In genomic region chr3:196012941-196013471, GRCh38 we compare ENCODE assay signal across 24 cellular contexts.
A peak's percentile ranks its signal among the peaks of the same experiment; 100 is the strongest.
DNase-seq lines count a peak whose midpoint lies in the region; TF ChIP-seq lines count a peak whose summit lies in the region.
"Had no signal": no experiment of that assay in that cellular context is flagged by ENCODE, and none has a peak within 500 bp of the region (broad histone marks: within the 10 kb centered on the region; RNA-seq: fewer than 3 reads in every experiment).

No MANE protein-coding gene starts in this region.

- CTCF ChIA-PET in CD8-positive, alpha-beta memory T cell (lab: Charles Lee), result no interaction called here

- H4K91ac ChIP-seq in H9 (ENCODE audit: insufficient read length, low read depth, low read length), result no peak overlapping the region

- no peaks in the 10 kb centered on the region for H3K4me1 ChIP-seq in H9 (ENCODE audit: insufficient read depth, low read length)
- H3K4me1 ChIP-seq in CD8-positive, alpha-beta memory T cell (ENCODE audit: insufficient read depth, low read length), result no peaks in the 10 kb centered on the region

- no peak overlapping the region for H3K4me3 Mint-ChIP-seq in H9
- H3K4me3 Mint-ChIP-seq in glutamatergic neuron (ENCODE audit: unreplicated experiment), result no peak overlapping the region
- H3K4me3 Mint-ChIP-seq in nephron, result peak overlapping the region in 1 of 3 experiments; percentile 68
- H3K4me3 Mint-ChIP-seq in CD8-positive, alpha-beta memory T cell, result no peak overlapping the region
- H3K4me3 Mint-ChIP-seq in HFFc6, result no peak overlapping the region
- H3K4me3 Mint-ChIP-seq: B cell, CD14-positive monocyte had no signal

- TF ChIP-seq CTCF in H9 (conservative IDR thresholded peaks at IDR 0.05) (no peak), glutamatergic neuron (IDR thresholded peaks at IDR 0.05; ENCODE audit: partially characterized antibody, unreplicated experiment) (no peak), nephron (IDR thresholded peaks at IDR 0.05; ENCODE audit: unreplicated experiment in 3 of 3) (no peak), HFFc6 (IDR thresholded peaks at IDR 0.05) (no peak)

- H3K27me3 ChIP-seq in H9 (ENCODE audit: insufficient read depth, low read length), result no peaks in the 10 kb centered on the region
- H3K27me3 ChIP-seq in CD8-positive, alpha-beta memory T cell (ENCODE audit: insufficient read depth, low read length, poor library complexity, severe bottlenecking), result peaks cover under 1% of the 10 kb centered on the region

- H3K27me3 Mint-ChIP-seq in H9 (ENCODE audit: low read depth) (peaks cover 5% of the 10 kb centered on the region), glutamatergic neuron (ENCODE audit: unreplicated experiment) (peaks cover 5% of the 10 kb centered on the region), nephron (ENCODE audit: low read depth) (peaks cover 19% of the 10 kb centered on the region), HFFc6 (ENCODE audit: insufficient read depth) (peaks cover 19% of the 10 kb centered on the region)
- H3K27me3 Mint-ChIP-seq in CD8-positive, alpha-beta memory T cell, result peaks cover 11 to 20% of the 10 kb centered on the region in 2 donors

- no peak overlapping the region for H3K18ac ChIP-seq in H9 (ENCODE audit: insufficient read length, low read depth, low read length)

- no peak overlapping the region for H4K5ac ChIP-seq in H9 (ENCODE audit: insufficient read length, low read depth, low read length)

- H4K20me1 ChIP-seq in H9 (ENCODE audit: control insufficient read depth, insufficient read depth, insufficient read length), result no peaks in the 10 kb centered on the region

- H3K36me3 Mint-ChIP-seq in H9 (ENCODE audit: insufficient read depth in 1 of 3, low read depth in 3 of 3) (no peaks in the 10 kb centered on the region), glutamatergic neuron (ENCODE audit: unreplicated experiment) (no peaks in the 10 kb centered on the region), nephron (ENCODE audit: low read depth) (no peaks in the 10 kb centered on the region), HFFc6 (ENCODE audit: low read depth) (no peaks in the 10 kb centered on the region)
- peaks cover 0 to 17% (median 0%) of the 10 kb centered on the region in 3 donors for H3K36me3 Mint-ChIP-seq in CD8-positive, alpha-beta memory T cell
- H3K36me3 Mint-ChIP-seq: CD14-positive monocyte had no signal

- no peak overlapping the region for H3K56ac ChIP-seq in H9 (ENCODE audit: insufficient read length, low read depth, low read length)

- no CpG with 5 or more reads among the region's 15 CpGs for WGBS in H9 (ENCODE audit: extremely low coverage, insufficient read length, low lambda C conversion rate)

- H3K79me2 ChIP-seq in H9 (ENCODE audit: insufficient read depth, low read length), result no peaks in the 10 kb centered on the region

- H3K79me1 ChIP-seq in H9 (ENCODE audit: insufficient read depth, low read depth, low read length, poor library complexity, severe bottlenecking), result no peaks in the 10 kb centered on the region

- no peak overlapping the region for H3K4me2 ChIP-seq in H9 (ENCODE audit: insufficient read depth, insufficient read length, low read length)
- H3K4me2 ChIP-seq: SK-N-SH had no signal

- no peak overlapping the region for H3K23ac ChIP-seq in H9 (ENCODE audit: insufficient read length, low read depth, low read length)

- H2BK5ac ChIP-seq in H9 (ENCODE audit: insufficient read length, low read length), result no peak overlapping the region

- H2AFZ ChIP-seq in H9 (ENCODE audit: low read length), result no peak overlapping the region

- no peak overlapping the region for H3K4ac ChIP-seq in H9 (ENCODE audit: low read depth, low read length)

- H3K4me3 ChIP-seq in CD8-positive, alpha-beta memory T cell (ENCODE audit: low read length), result no peak overlapping the region

- H3K9me3 ChIP-seq in H9 (ENCODE audit: control insufficient read depth, low read depth, low read length), result no peaks in the 10 kb centered on the region
- H3K9me3 ChIP-seq in CD8-positive, alpha-beta memory T cell (ENCODE audit: low read length), result no peaks in the 10 kb centered on the region

- no peaks in the 10 kb centered on the region for H3K4me1 Mint-ChIP-seq in H9
- H3K4me1 Mint-ChIP-seq in glutamatergic neuron (ENCODE audit: low read depth, unreplicated experiment), result no peaks in the 10 kb centered on the region
- peaks cover 19% of the 10 kb centered on the region for H3K4me1 Mint-ChIP-seq in nephron
- peaks cover 0 to 4% (median 0%) of the 10 kb centered on the region in 3 donors for H3K4me1 Mint-ChIP-seq in CD8-positive, alpha-beta memory T cell
- H3K4me1 Mint-ChIP-seq in HFFc6 (ENCODE audit: low read depth), result peaks cover 21% of the 10 kb centered on the region
- H3K4me1 Mint-ChIP-seq: B cell, CD14-positive monocyte had no signal

- no peaks in the 10 kb centered on the region for H3K36me3 ChIP-seq in CD8-positive, alpha-beta memory T cell (ENCODE audit: insufficient read depth, low read length)

- no peaks in the 10 kb centered on the region for H3K23me2 ChIP-seq in H9 (ENCODE audit: insufficient read length, low read depth, low read length, poor library complexity, severe bottlenecking)

- H3K9ac ChIP-seq in H9 (ENCODE audit: extremely low read depth, insufficient read length, low read length), result no peak overlapping the region
- H3K9ac ChIP-seq: SK-N-SH had no signal

- H3K14ac ChIP-seq in H9 (ENCODE audit: insufficient read depth, low read length), result no peak overlapping the region

- peak overlapping the region; percentile 48 for H2BK120ac ChIP-seq in H9 (ENCODE audit: low read depth, low read length, poor library complexity, severe bottlenecking)

- no peak overlapping the region for H4K8ac ChIP-seq in H9 (replicated peaks; ENCODE audit: insufficient read length, low read depth, low read length)

- no peak overlapping the region for H3K27ac ChIP-seq in H9 (ENCODE audit: insufficient read length, low read depth, low read length)
- H3K27ac ChIP-seq in CD8-positive, alpha-beta memory T cell (ENCODE audit: low read depth, low read length), result no peak overlapping the region
- H3K27ac ChIP-seq: HL-60 had no signal

- no peak overlapping the region for H2AK5ac ChIP-seq in H9 (ENCODE audit: insufficient read length, low read length)

- POLR2A ChIA-PET in CD8-positive, alpha-beta memory T cell (lab: Charles Lee), result no interaction called here

- no peak overlapping the region for H2BK12ac ChIP-seq in H9 (ENCODE audit: insufficient read length, low read depth, low read length)

- no peak overlapping the region for H2BK20ac ChIP-seq in H9 (ENCODE audit: low read depth, low read length, poor library complexity, severe bottlenecking)

- H3T11ph ChIP-seq in H9 (ENCODE audit: low read length), result no peak overlapping the region

- H3K27ac Mint-ChIP-seq in H9, result no peak overlapping the region; a peak in 1 of 7 replicates
- no peak overlapping the region for H3K27ac Mint-ChIP-seq in glutamatergic neuron (ENCODE audit: unreplicated experiment)
- peak overlapping the region; percentile 33 to 85 (median 77) for H3K27ac Mint-ChIP-seq in nephron
- H3K27ac Mint-ChIP-seq in CD8-positive, alpha-beta memory T cell, result no peak overlapping the region
- no peak overlapping the region for H3K27ac Mint-ChIP-seq in HFFc6
- H3K27ac Mint-ChIP-seq: B cell, CD14-positive monocyte had no signal

- no peak for DNase-seq in H9
- peak; percentile 46 for DNase-seq in RPMI8226
- peak; percentile 26 for DNase-seq in glutamatergic neuron
- DNase-seq in NCI-H510A treated with DMSO at 0.1 percent for 48 hours (lab: John Stamatoyannopoulos, UW), result no peak
- DNase-seq in CD8-positive, alpha-beta memory T cell, result no peak
- no peak for DNase-seq in HFFc6
- no peak for DNase-seq in NCI-H1436 treated with DMSO at 0.1 percent for 48 hours (lab: John Stamatoyannopoulos, UW)
- DNase-seq: DMS53, GDM1, KG1, MV-4-11, NCI-H1105 treated with DMSO at 0.1 percent for 48 hours, NCI-H1694, NCI-H2081 treated with DMSO at 0.1 percent for 48 hours, NCI-H2171 treated with DMSO at 0.1 percent for 48 hours, NCI-H446, NCI-H526 treated with DMSO at 0.1 percent for 48 hours, OCI-M1, SHP77 treated with DMSO at 0.1 percent for 48 hours, SK-N-SH had no signal

- H2BK15ac ChIP-seq in H9 (ENCODE audit: low read depth, low read length), result no peak overlapping the region

- peaks cover 2 to 6% of the 10 kb centered on the region in 2 experiments; a peak in 3 of 5 replicates for H3K9me3 Mint-ChIP-seq in H9
- peaks cover 6% of the 10 kb centered on the region for H3K9me3 Mint-ChIP-seq in glutamatergic neuron (ENCODE audit: unreplicated experiment)
- peaks cover 19% of the 10 kb centered on the region for H3K9me3 Mint-ChIP-seq in nephron
- H3K9me3 Mint-ChIP-seq in CD8-positive, alpha-beta memory T cell, result peaks cover 2 to 13% (median 11%) of the 10 kb centered on the region in 5 donors
- peaks cover 12% of the 10 kb centered on the region; the same call in 1 of the 2 replicates for H3K9me3 Mint-ChIP-seq in HFFc6

Comparison
In these comparisons a context has a peak if more than half of its experiments do, and no peak if none do; other contexts are left out.
1. DNase-seq: peak in RPMI8226 (single experiment) and glutamatergic neuron (single experiment); none in H9 (single experiment), NCI-H510A treated with DMSO at 0.1 percent for 48 hours (single experiment), CD8-positive, alpha-beta memory T cell (0 of 5), HFFc6 (single experiment) and NCI-H1436 treated with DMSO at 0.1 percent for 48 hours (single experiment).
2. H3K27ac Mint-ChIP-seq: peak in nephron (3 of 3); none in H9 (0 of 3), glutamatergic neuron (single experiment), CD8-positive, alpha-beta memory T cell (0 of 8) and HFFc6 (single experiment).